In the genomic region with DNA sequence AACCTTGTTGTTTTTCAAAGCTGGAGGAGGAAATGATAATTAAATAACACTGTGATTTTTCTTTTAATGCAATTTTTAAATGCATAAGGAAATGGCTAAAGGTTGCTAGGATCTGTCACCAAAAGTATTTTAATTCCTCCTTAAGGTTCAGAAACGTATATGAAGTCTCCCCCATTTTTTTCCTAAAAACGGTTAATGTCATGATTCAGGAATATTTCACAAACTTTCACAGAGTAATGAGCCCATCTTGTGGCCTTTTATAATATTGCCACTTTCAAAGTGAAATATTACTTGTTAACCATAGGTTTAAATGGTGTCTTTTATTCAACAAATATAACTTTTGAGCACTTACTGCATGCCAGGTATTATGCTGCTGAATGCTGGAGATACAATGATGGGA, we compare ENCODE assay signal across 2 cellular contexts.
TF ChIP-seq lines count a peak whose summit lies in the region.

No MANE protein-coding gene starts in this region.

TF ChIP-seq in A549, 52 proteins besides CTCF, POLR2A, EP300 and RAD21 (continued from another document):
- TF ChIP-seq REST (IDR thresholded peaks at IDR 0.05), result no peak
- TF ChIP-seq SMC3 (IDR thresholded peaks at IDR 0.05), result peak; percentile 43; the same call in 2 of the 3 replicates
TF ChIP-seq in A549: peak in this region for 1.

TF ChIP-seq in liver, 16 proteins besides CTCF, POLR2A, EP300 and RAD21 (continued from another document):
- TF ChIP-seq, protein P1, sequence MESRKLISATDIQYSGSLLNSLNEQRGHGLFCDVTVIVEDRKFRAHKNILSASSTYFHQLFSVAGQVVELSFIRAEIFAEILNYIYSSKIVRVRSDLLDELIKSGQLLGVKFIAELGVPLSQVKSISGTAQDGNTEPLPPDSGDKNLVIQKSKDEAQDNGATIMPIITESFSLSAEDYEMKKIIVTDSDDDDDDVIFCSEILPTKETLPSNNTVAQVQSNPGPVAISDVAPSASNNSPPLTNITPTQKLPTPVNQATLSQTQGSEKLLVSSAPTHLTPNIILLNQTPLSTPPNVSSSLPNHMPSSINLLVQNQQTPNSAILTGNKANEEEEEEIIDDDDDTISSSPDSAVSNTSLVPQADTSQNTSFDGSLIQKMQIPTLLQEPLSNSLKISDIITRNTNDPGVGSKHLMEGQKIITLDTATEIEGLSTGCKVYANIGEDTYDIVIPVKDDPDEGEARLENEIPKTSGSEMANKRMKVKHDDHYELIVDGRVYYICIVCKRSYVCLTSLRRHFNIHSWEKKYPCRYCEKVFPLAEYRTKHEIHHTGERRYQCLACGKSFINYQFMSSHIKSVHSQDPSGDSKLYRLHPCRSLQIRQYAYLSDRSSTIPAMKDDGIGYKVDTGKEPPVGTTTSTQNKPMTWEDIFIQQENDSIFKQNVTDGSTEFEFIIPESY (IDR thresholded peaks at IDR 0.05), result no peak
